Comparison of ENCODE assay signal across 31 cellular contexts in genomic region chr9:30484690-30485089, GRCh38.
DNase-seq lines count a peak whose midpoint lies in the region; ATAC-seq and TF ChIP-seq lines count a peak whose summit lies in the region.
"Had no signal": no experiment of that assay in that cellular context is flagged by ENCODE, and none has a peak within 500 bp of the region (broad histone marks: within the 10 kb centered on the region; RNA-seq: fewer than 3 reads in every experiment).

No MANE protein-coding gene starts in this region.

- H3K4me2 ChIP-seq in osteoblast (ENCODE audit: insufficient read depth, low read length), result no peak overlapping the region
- H3K4me2 ChIP-seq: A549; BLaER1; BLaER1 treated with 17β-estradiol and CSF1 and Interleukin-3, amounts not matched to agents 10 nM and 100 nM had no signal

- TF ChIP-seq POLR2A in vagina (IDR thresholded peaks at IDR 0.05), result no peak

- H3K27me3 ChIP-seq in vagina (no peaks in the 10 kb centered on the region), osteoblast (ENCODE audit: insufficient read depth, low read length) (no peaks in the 10 kb centered on the region)
- H3K27me3 ChIP-seq: BE2C; BLaER1; BLaER1 treated with 17β-estradiol and CSF1 and Interleukin-3, amounts not matched to agents 10 nM and 100 nM had no signal

- no peaks in the 10 kb centered on the region for H4K20me1 ChIP-seq in osteoblast (ENCODE audit: insufficient read depth, low read length)
- H4K20me1 ChIP-seq: BLaER1; BLaER1 treated with 17β-estradiol and CSF1 and Interleukin-3, amounts not matched to agents 10 nM and 100 nM had no signal

- H3K9me3 ChIP-seq in vagina (no peaks in the 10 kb centered on the region), osteoblast (ENCODE audit: low read depth, low read length) (peaks cover 4% of the 10 kb centered on the region)
- H3K9me3 ChIP-seq: A549; BE2C; BLaER1; BLaER1 treated with 17β-estradiol and CSF1 and Interleukin-3, amounts not matched to agents 10 nM and 100 nM; Caco-2 had no signal

- H3K4me3 ChIP-seq in vagina (no peak overlapping the region), osteoblast (ENCODE audit: insufficient read depth, low read length) (no peak overlapping the region)
- H3K4me3 ChIP-seq: A549; BLaER1; BLaER1 treated with 17β-estradiol and CSF1 and Interleukin-3, amounts not matched to agents 10 nM and 100 nM had no signal

- no peak overlapping the region for H2AFZ ChIP-seq in osteoblast (ENCODE audit: low read length)

- DNase-seq in vagina (ENCODE audit: extremely low spot score in 2 of 2) (no peak), midbrain (lab: John Stamatoyannopoulos, UW) (no peak), osteoblast (ENCODE audit: insufficient read length, low spot score, missing footprints) (no peak)
- DNase-seq: 8988T; ACHN; AML-193; BE2C; C1 segment of cervical spinal cord; Caco-2; Calu3; CD4-positive, alpha-beta memory T cell; CD4-positive, alpha-beta T cell; CD4-positive, CD25-positive, alpha-beta regulatory T cell; CD8-positive, alpha-beta memory T cell; CD8-positive, alpha-beta T cell; COR-L47; DMS 273 treated with DMSO at 0.1 percent for 48 hours; DMS153; DMS53; DMS79; DMS79 treated with DMSO at 0.1 percent for 48 hours; DND-41; EL had no signal

- no peaks in the 10 kb centered on the region for H3K79me2 ChIP-seq in osteoblast (ENCODE audit: insufficient read depth, low read length)

- H3K36me3 ChIP-seq in vagina, result no peaks in the 10 kb centered on the region
- no peaks in the 10 kb centered on the region for H3K36me3 ChIP-seq in osteoblast (ENCODE audit: insufficient read depth, low read length)
- H3K36me3 ChIP-seq: BE2C; BLaER1; BLaER1 treated with 17β-estradiol and CSF1 and Interleukin-3, amounts not matched to agents 10 nM and 100 nM had no signal

- TF ChIP-seq CTCF in vagina (IDR thresholded peaks at IDR 0.05), result no peak
- TF ChIP-seq CTCF in osteoblast (IDR thresholded peaks at IDR 0.05; ENCODE audit: extremely low read depth, low read depth, low read length), result no peak

- ATAC-seq in GM21423 (IDR thresholded peaks at IDR 0.05; ENCODE audit: unreplicated experiment), result peak; percentile 39
- ATAC-seq in HG02981 (IDR thresholded peaks at IDR 0.05; ENCODE audit: unreplicated experiment), result peak; percentile 60
- ATAC-seq in HG03097 (IDR thresholded peaks at IDR 0.05; ENCODE audit: low FRiP score, unreplicated experiment), result peak; percentile 56
- ATAC-seq: A549; CD8-positive, alpha-beta T cell had no signal

- no peak overlapping the region for H3K27ac ChIP-seq in vagina
- H3K27ac ChIP-seq in osteoblast (ENCODE audit: low read depth, low read length), result no peak overlapping the region
- H3K27ac ChIP-seq: 22Rv1; A549; BLaER1; BLaER1 treated with 17β-estradiol and CSF1 and Interleukin-3, amounts not matched to agents 10 nM and 100 nM; C4-2B had no signal

- no peaks in the 10 kb centered on the region for H3K4me1 ChIP-seq in vagina
- no peaks in the 10 kb centered on the region for H3K4me1 ChIP-seq in osteoblast (ENCODE audit: insufficient read depth, low read length)
- H3K4me1 ChIP-seq: A549; BE2C; BLaER1; BLaER1 treated with 17β-estradiol and CSF1 and Interleukin-3, amounts not matched to agents 10 nM and 100 nM; Caco-2 had no signal

- intact Hi-C loops in vagina (cut with DNase I), result no loop called here
